Comparison of ENCODE assay signal across 17 cellular contexts in the genomic region with DNA sequence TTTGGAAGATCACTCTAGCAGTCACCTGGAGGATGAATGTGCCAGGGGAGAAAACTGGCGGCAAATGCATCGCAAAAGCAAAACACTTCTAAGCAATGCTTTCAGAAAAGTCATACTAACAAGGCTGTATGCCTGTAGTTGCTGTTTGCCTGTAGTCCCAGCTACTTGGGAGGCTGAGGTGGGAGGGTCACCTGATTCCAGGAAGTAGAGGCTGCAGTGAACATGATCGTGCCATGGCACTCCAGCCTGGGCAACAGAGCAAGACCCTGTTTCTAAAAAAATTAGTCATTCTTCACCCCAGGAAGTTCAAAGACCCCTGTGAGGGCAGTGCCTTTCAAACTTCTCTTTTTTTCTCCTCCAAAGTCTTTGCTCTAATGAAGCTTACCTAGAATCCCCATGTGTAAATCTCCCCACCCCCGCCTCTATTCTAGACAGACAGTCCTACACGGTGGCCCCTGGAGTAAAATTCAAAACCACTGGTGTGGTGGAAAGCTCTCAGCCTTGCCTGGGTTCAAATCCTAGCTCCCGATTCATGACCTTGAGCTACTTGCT. TPM values are rescaled to one million over a fixed set of nuclear protein-coding genes. Genes with fewer than 3 reads are reported as not detected.
DNase-seq lines count a peak whose midpoint lies in the region; ATAC-seq and TF ChIP-seq lines count a peak whose summit lies in the region.
"Had no signal": no experiment of that assay in that cellular context is flagged by ENCODE, and none has a peak within 500 bp of the region (broad histone marks: within the 10 kb centered on the region; RNA-seq: fewer than 3 reads in every experiment).

No MANE protein-coding gene starts in this region.

- H2BK120ac ChIP-seq in IMR-90 (ENCODE audit: low read depth, low read length) = 0 out of 2 replicates have a peak overlapping the region, but pooled peaks have one; percentile 74

- no peaks in the 10 kb centered on the region for H3K36me3 ChIP-seq in BLaER1
- H3K36me3 ChIP-seq in IMR-90 (ENCODE audit: control insufficient read depth, insufficient read depth, low read length) = no peaks in the 10 kb centered on the region
- H3K36me3 ChIP-seq in SK-N-MC (ENCODE audit: insufficient read depth, low read length) = no peaks in the 10 kb centered on the region
- no peaks in the 10 kb centered on the region for H3K36me3 ChIP-seq in neutrophil
- H3K36me3 ChIP-seq in hepatocyte (replicated peaks; ENCODE audit: insufficient read depth, low read depth) = no peaks in the 10 kb centered on the region
- H3K36me3 ChIP-seq: esophagus muscularis mucosa, WERI-Rb-1 had no signal

- H4K91ac ChIP-seq in IMR-90 (ENCODE audit: insufficient read depth, low read depth, low read length) = peak overlapping the region; percentile 83; the same call in 1 of the 2 replicates

- peak overlapping the region; percentile 92; the same call in 1 of the 2 replicates for H3K23ac ChIP-seq in IMR-90 (ENCODE audit: low read depth, low read length)

- H3K9me1 ChIP-seq in IMR-90 (ENCODE audit: insufficient read depth, low read length) = no peaks in the 10 kb centered on the region

- DNase-seq in IMR-90 = no peak
- no peak for DNase-seq in SK-N-MC (ENCODE audit: low read depth, low spot score)
- no peak for DNase-seq in hepatocyte (ENCODE audit: low spot score)
- DNase-seq in glomerular visceral epithelial cell (ENCODE audit: extremely low spot score) = no peak
- no peak for DNase-seq in globus pallidus (ENCODE audit: low spot score)
- DNase-seq: effector memory CD8-positive, alpha-beta T cell; NCI-H2081 treated with DMSO at 0.1 percent for 48 hours; WERI-Rb-1 had no signal

- H3K9me3 ChIP-seq in BLaER1 (peaks cover under 1% of the 10 kb centered on the region; the same call in 1 of the 2 replicates), IMR-90 (ENCODE audit: control insufficient read depth, insufficient read depth, low read length) (no peaks in the 10 kb centered on the region), SK-N-MC (ENCODE audit: low read depth, low read length) (no peaks in the 10 kb centered on the region), neutrophil (no peaks in the 10 kb centered on the region), hepatocyte (ENCODE audit: low read depth) (no peaks in the 10 kb centered on the region)
- H3K9me3 ChIP-seq: esophagus muscularis mucosa had no signal

- H2BK5ac ChIP-seq in IMR-90 (ENCODE audit: low read depth, low read length, poor library complexity, severe bottlenecking) = no peak overlapping the region

- no peaks in the 10 kb centered on the region for H3K27me3 ChIP-seq in BLaER1
- no peaks in the 10 kb centered on the region for H3K27me3 ChIP-seq in IMR-90 (ENCODE audit: control insufficient read depth, insufficient read depth, low read length)
- no peaks in the 10 kb centered on the region for H3K27me3 ChIP-seq in neutrophil
- no peaks in the 10 kb centered on the region for H3K27me3 ChIP-seq in hepatocyte

- CTCF ChIA-PET in IMR-90 (lab: Yijun Ruan, JAX) = no interaction called here

- no peak overlapping the region for H2AK9ac ChIP-seq in IMR-90 (replicated peaks; ENCODE audit: low read depth, low read length, poor library complexity)

- no peak overlapping the region for H2BK15ac ChIP-seq in IMR-90 (ENCODE audit: low read depth, low read length)

- H4K5ac ChIP-seq in IMR-90 (ENCODE audit: low read depth, low read length) = no peak overlapping the region

- WGBS in IMR-90 (ENCODE audit: extremely low coverage in 2 of 2, insufficient read length in 1 of 2), 2 experiments = no CpG with 5 or more reads among the region's 6 CpGs
- WGBS in hepatocyte (ENCODE audit: low lambda C conversion rate, missing lambda C conversion rate) = 83% methylated on average over 6 of the region's 6 CpGs

- H3K56ac ChIP-seq in IMR-90 (ENCODE audit: extremely low read depth, insufficient read depth, low read length) = no peak overlapping the region

- no peak overlapping the region for H3K14ac ChIP-seq in IMR-90 (replicated peaks; ENCODE audit: low read depth, low read length)

- TF ChIP-seq CTCF in IMR-90 (conservative IDR thresholded peaks at IDR 0.05; ENCODE audit: low read depth, low read length) (no peak), neutrophil (IDR thresholded peaks at IDR 0.05) (no peak), hepatocyte (IDR thresholded peaks at IDR 0.05; ENCODE audit: poor library complexity) (no peak)

- H4K20me1 ChIP-seq in BLaER1 (peaks cover 16% of the 10 kb centered on the region), IMR-90 (ENCODE audit: insufficient read depth, low read length) (no peaks in the 10 kb centered on the region), hepatocyte (ENCODE audit: insufficient read depth, poor library complexity, severe bottlenecking) (no peaks in the 10 kb centered on the region)

- no TSS peak for BruUV-seq in IMR-90 (replicated peaks; lab: Mats Ljungman, UMichigan)

- H3K18ac ChIP-seq in IMR-90 (ENCODE audit: low read depth, low read length) = no peak overlapping the region

- dilution Hi-C loops in IMR-90 (cut with HindIII; ENCODE audit: low sequenced_read_pairs, unreplicated experiment) = no loop called here

- H2AFZ ChIP-seq in IMR-90 (replicated peaks; ENCODE audit: low read length, poor library complexity) = no peak overlapping the region
- no peak overlapping the region for H2AFZ ChIP-seq in hepatocyte

- no peaks in the 10 kb centered on the region for H3K79me1 ChIP-seq in IMR-90 (ENCODE audit: low read depth in 1 of 2, low read length in 2 of 2)

- in situ Hi-C loops in IMR-90 (cut with MboI; ENCODE audit: low sequenced_read_pairs) = no loop called here

- no peak for TF ChIP-seq RAD21 in IMR-90 (IDR thresholded peaks at IDR 0.05; ENCODE audit: low read length)

- ATAC-seq in IMR-90 (ENCODE audit: low read depth) (no peak), GM19023 (IDR thresholded peaks at IDR 0.05; ENCODE audit: unreplicated experiment) (no peak)
- ATAC-seq: effector memory CD8-positive, alpha-beta T cell had no signal

- H3K4me2 ChIP-seq in BLaER1 (peak overlapping the region; percentile 50), IMR-90 (ENCODE audit: low read depth, low read length) (no peak overlapping the region), hepatocyte (no peak overlapping the region)

- H3K4me3 ChIP-seq in BLaER1 (no peak overlapping the region), IMR-90 (ENCODE audit: insufficient read depth, low read depth, low read length) (no peak overlapping the region), SK-N-MC (no peak overlapping the region), neutrophil (ENCODE audit: low read depth in 1 of 2, low read length in 1 of 2) (no peak overlapping the region), hepatocyte (no peak overlapping the region)
- H3K4me3 ChIP-seq: esophagus muscularis mucosa had no signal

- H3K4ac ChIP-seq in IMR-90 (ENCODE audit: low read depth, low read length) = peak overlapping the region; percentile 85

- no peak overlapping the region for H2AK5ac ChIP-seq in IMR-90 (ENCODE audit: low read depth, low read length)

- H3K9me2 ChIP-seq in hepatocyte (replicated peaks; ENCODE audit: insufficient read depth) = no peaks in the 10 kb centered on the region

- no peak for TF ChIP-seq POLR2A in IMR-90 (IDR thresholded peaks at IDR 0.05; ENCODE audit: low read depth, low read length)

- intact Hi-C loops in IMR-90 (cut with micrococcal nuclease) = no loop called here

- H3K4me1 ChIP-seq in BLaER1 (peaks cover 62% of the 10 kb centered on the region), IMR-90 (ENCODE audit: control insufficient read depth, insufficient read depth, low read length) (peaks cover 6% of the 10 kb centered on the region; the same call in 1 of the 2 replicates), neutrophil (ENCODE audit: control insufficient read depth in 1 of 2, insufficient read depth in 1 of 2, low read depth in 1 of 2, low read length in 1 of 2) (peaks cover 34 to 39% of the 10 kb centered on the region in 2 experiments), hepatocyte (ENCODE audit: insufficient read depth) (no peaks in the 10 kb centered on the region)

- peak overlapping the region in 1 of 2 experiments; percentile 86; a peak in 2 of 4 replicates for H4K8ac ChIP-seq in IMR-90 (ENCODE audit: low read depth in 2 of 2, low read length in 2 of 2)

- POLR2A ChIA-PET in IMR-90 (lab: Charles Lee; ENCODE audit: unreplicated experiment) = interaction anchor here (0.6 kb wide), 1 partner anchor 27 kb away, joined by 4 read pairs; no protein-coding TSS in a partner anchor

- H3K79me2 ChIP-seq in hepatocyte = no peaks in the 10 kb centered on the region

- H3K9ac ChIP-seq in BLaER1 = no peak overlapping the region
- no peak overlapping the region for H3K9ac ChIP-seq in IMR-90 (ENCODE audit: low read depth, low read length)
- H3K9ac ChIP-seq in SK-N-MC (ENCODE audit: insufficient read length) = no peak overlapping the region

- H3K27ac ChIP-seq in BLaER1 = no peak overlapping the region
- no peak overlapping the region for H3K27ac ChIP-seq in IMR-90 (ENCODE audit: insufficient read depth, low read length)
- H3K27ac ChIP-seq in SK-N-MC = peak overlapping the region; percentile 78
- peak overlapping the region; percentile 25 for H3K27ac ChIP-seq in neutrophil
- no peak overlapping the region for H3K27ac ChIP-seq in hepatocyte
- H3K27ac ChIP-seq: C4-2B, esophagus muscularis mucosa, WERI-Rb-1 had no signal

- H2BK20ac ChIP-seq in IMR-90 (ENCODE audit: low read depth, low read length) = peak overlapping the region; percentile 72; the same call in 1 of the 2 replicates

TF ChIP-seq in IMR-90, 13 proteins besides CTCF, POLR2A, EP300 and RAD21:
- TF ChIP-seq SMC3 (IDR thresholded peaks at IDR 0.05; ENCODE audit: low read depth, low read length) (no peak), FOS (IDR thresholded peaks at IDR 0.05; ENCODE audit: low read depth, low read length) (no peak), NFE2L2 (IDR thresholded peaks at IDR 0.05; ENCODE audit: low read depth, low read length) (no peak)

RNA-seq across cellular contexts. Expression of a gene that starts 5.5 kb away (rescaled TPM):
- total RNA-seq in IMR-90 (2012; rRNA removed) = 0.18 and 0.28 TPM in 2 replicates
- 0.13 and 0.17 TPM in 2 replicates for polyA plus RNA-seq in IMR-90 (2012; rRNA removed)
- polyA plus RNA-seq in IMR-90 (2012; cell fraction: cytosol; rRNA removed) = 0.14 and 0.43 TPM in 2 replicates
- 0.16 and 0.28 TPM in 2 replicates for polyA plus RNA-seq in IMR-90 (2012; cell fraction: nucleus; rRNA removed; ENCODE audit: low replicate concordance)
- total RNA-seq in hepatocyte = 0.24 and 1.00 TPM in 2 replicates
- 1.3 and 2.0 TPM in 2 replicates for polyA plus RNA-seq in hepatocyte
- total RNA-seq: esophagus muscularis mucosa, G401, lung microvascular endothelial cell, myocyte, NCI-H460 had no signal

RNA-seq across cellular contexts. Expression of a gene that starts 27.5 kb away (rescaled TPM):
- 681 and 716 TPM in 2 replicates for total RNA-seq in IMR-90 (2012; rRNA removed)
- 2,279 and 2,357 TPM in 2 replicates for polyA plus RNA-seq in IMR-90 (2012; rRNA removed)
- polyA plus RNA-seq in IMR-90 (2012; cell fraction: cytosol; rRNA removed) = 400 and 448 TPM in 2 replicates
- 33.9 and 528 TPM in 2 replicates for polyA plus RNA-seq in IMR-90 (2012; cell fraction: nucleus; rRNA removed; ENCODE audit: low replicate concordance)
- total RNA-seq in hepatocyte = 6,564 and 8,635 TPM in 2 replicates
- 647 and 687 TPM in 2 replicates for polyA plus RNA-seq in hepatocyte

Comparison
In these comparisons a context has a peak if more than half of its experiments do, and no peak if none do; other contexts are left out.
1. H3K27ac ChIP-seq: peak in SK-N-MC (single experiment) and neutrophil (single experiment); none in BLaER1 (single experiment), IMR-90 (single experiment) and hepatocyte (single experiment).